In the genomic region with DNA sequence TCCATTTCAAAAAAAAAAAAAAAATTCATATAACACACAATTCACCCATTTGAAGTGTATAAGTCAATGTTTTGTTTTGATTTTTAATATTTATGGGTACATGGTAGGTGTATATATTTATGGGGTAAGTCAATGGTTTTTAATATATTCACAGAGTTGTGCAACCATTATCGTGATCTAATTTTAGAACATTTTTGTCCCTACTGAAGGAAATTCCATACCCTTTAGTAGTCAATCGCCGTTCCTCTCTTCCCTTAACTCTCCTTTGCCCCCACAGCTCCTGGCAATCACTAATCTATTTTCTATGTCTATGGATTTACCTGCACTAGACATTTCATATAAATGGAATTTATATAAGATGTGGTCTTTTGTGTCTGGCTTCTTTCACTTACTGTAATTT, we compare ENCODE assay signal across 3 cellular contexts.
TF ChIP-seq lines count a peak whose summit lies in the region.

No MANE protein-coding gene starts in this region.

TF ChIP-seq in SK-N-SH treated with all-trans-retinoic acid at 6 μM for 48 hours, 23 proteins besides CTCF, POLR2A, EP300 and RAD21:
- TF ChIP-seq ZFP30 (CRISPR knock-in tag; IDR thresholded peaks at IDR 0.05) = no peak
- TF ChIP-seq ZFP3 (CRISPR knock-in tag; IDR thresholded peaks at IDR 0.05) = no peak
- TF ChIP-seq ZNF565 (CRISPR knock-in tag; conservative IDR thresholded peaks at IDR 0.05; ENCODE audit: low read depth) = no peak
- TF ChIP-seq ZC3H10 (CRISPR knock-in tag; IDR thresholded peaks at IDR 0.05) = no peak
- TF ChIP-seq, protein P1, sequence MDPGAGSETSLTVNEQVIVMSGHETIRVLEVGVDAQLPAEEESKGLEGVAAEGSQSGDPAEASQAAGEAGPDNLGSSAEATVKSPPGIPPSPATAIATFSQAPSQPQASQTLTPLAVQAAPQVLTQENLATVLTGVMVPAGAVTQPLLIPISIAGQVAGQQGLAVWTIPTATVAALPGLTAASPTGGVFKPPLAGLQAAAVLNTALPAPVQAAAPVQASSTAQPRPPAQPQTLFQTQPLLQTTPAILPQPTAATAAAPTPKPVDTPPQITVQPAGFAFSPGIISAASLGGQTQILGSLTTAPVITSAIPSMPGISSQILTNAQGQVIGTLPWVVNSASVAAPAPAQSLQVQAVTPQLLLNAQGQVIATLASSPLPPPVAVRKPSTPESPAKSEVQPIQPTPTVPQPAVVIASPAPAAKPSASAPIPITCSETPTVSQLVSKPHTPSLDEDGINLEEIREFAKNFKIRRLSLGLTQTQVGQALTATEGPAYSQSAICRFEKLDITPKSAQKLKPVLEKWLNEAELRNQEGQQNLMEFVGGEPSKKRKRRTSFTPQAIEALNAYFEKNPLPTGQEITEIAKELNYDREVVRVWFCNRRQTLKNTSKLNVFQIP (CRISPR knock-in tag; IDR thresholded peaks at IDR 0.05; ENCODE audit: borderline replicate concordance, low read depth) = no peak
- no peak for TF ChIP-seq ZNF8 (CRISPR knock-in tag; IDR thresholded peaks at IDR 0.05)
TF ChIP-seq in SK-N-SH treated with all-trans-retinoic acid at 6 μM for 48 hours: peak in this region for 0.

TF ChIP-seq in SK-N-SH, 30 proteins besides CTCF, POLR2A, EP300 and RAD21:
- TF ChIP-seq, protein P2, sequence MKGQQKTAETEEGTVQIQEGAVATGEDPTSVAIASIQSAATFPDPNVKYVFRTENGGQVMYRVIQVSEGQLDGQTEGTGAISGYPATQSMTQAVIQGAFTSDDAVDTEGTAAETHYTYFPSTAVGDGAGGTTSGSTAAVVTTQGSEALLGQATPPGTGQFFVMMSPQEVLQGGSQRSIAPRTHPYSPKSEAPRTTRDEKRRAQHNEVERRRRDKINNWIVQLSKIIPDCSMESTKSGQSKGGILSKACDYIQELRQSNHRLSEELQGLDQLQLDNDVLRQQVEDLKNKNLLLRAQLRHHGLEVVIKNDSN (IDR thresholded peaks at IDR 0.05; ENCODE audit: borderline replicate concordance, low read depth) = no peak
- TF ChIP-seq, protein P3, sequence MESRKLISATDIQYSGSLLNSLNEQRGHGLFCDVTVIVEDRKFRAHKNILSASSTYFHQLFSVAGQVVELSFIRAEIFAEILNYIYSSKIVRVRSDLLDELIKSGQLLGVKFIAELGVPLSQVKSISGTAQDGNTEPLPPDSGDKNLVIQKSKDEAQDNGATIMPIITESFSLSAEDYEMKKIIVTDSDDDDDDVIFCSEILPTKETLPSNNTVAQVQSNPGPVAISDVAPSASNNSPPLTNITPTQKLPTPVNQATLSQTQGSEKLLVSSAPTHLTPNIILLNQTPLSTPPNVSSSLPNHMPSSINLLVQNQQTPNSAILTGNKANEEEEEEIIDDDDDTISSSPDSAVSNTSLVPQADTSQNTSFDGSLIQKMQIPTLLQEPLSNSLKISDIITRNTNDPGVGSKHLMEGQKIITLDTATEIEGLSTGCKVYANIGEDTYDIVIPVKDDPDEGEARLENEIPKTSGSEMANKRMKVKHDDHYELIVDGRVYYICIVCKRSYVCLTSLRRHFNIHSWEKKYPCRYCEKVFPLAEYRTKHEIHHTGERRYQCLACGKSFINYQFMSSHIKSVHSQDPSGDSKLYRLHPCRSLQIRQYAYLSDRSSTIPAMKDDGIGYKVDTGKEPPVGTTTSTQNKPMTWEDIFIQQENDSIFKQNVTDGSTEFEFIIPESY (IDR thresholded peaks at IDR 0.05; ENCODE audit: borderline replicate concordance, low read depth) = no peak
- TF ChIP-seq MEF2A (IDR thresholded peaks at IDR 0.05; ENCODE audit: borderline replicate concordance, low read depth) = no peak
- no peak for TF ChIP-seq POLR2AphosphoS5 (IDR thresholded peaks at IDR 0.05; ENCODE audit: low read depth, low read length)
- no peak for TF ChIP-seq RFX5 (IDR thresholded peaks at IDR 0.05; ENCODE audit: low read length)
- TF ChIP-seq, protein P4, sequence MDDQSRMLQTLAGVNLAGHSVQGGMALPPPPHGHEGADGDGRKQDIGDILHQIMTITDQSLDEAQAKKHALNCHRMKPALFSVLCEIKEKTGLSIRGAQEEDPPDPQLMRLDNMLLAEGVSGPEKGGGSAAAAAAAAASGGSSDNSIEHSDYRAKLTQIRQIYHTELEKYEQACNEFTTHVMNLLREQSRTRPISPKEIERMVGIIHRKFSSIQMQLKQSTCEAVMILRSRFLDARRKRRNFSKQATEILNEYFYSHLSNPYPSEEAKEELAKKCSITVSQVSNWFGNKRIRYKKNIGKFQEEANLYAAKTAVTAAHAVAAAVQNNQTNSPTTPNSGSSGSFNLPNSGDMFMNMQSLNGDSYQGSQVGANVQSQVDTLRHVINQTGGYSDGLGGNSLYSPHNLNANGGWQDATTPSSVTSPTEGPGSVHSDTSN (IDR thresholded peaks at IDR 0.05) = no peak
- TF ChIP-seq MXI1 (IDR thresholded peaks at IDR 0.05; ENCODE audit: low read depth, low read length) = no peak
- TF ChIP-seq TCF12 (IDR thresholded peaks at IDR 0.05) = no peak
- no peak for TF ChIP-seq EZH2phosphoT487 (IDR thresholded peaks at IDR 0.05; ENCODE audit: borderline replicate concordance, low read depth)
- no peak for TF ChIP-seq RXRA (IDR thresholded peaks at IDR 0.05; ENCODE audit: borderline replicate concordance, low read depth)
- TF ChIP-seq, protein P5, sequence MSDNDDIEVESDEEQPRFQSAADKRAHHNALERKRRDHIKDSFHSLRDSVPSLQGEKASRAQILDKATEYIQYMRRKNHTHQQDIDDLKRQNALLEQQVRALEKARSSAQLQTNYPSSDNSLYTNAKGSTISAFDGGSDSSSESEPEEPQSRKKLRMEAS (IDR thresholded peaks at IDR 0.05; ENCODE audit: low read depth) = no peak
- no peak for TF ChIP-seq GATA2 (CRISPR knock-in tag; IDR thresholded peaks at IDR 0.05)
- no peak for TF ChIP-seq NRF1 (IDR thresholded peaks at IDR 0.05; ENCODE audit: low read depth, low read length)
- no peak for TF ChIP-seq CHD2 (IDR thresholded peaks at IDR 0.05; ENCODE audit: low read length, partially characterized antibody)
- no peak for TF ChIP-seq TEAD4 (IDR thresholded peaks at IDR 0.05; ENCODE audit: borderline replicate concordance, insufficient read depth)
- TF ChIP-seq, protein P6, sequence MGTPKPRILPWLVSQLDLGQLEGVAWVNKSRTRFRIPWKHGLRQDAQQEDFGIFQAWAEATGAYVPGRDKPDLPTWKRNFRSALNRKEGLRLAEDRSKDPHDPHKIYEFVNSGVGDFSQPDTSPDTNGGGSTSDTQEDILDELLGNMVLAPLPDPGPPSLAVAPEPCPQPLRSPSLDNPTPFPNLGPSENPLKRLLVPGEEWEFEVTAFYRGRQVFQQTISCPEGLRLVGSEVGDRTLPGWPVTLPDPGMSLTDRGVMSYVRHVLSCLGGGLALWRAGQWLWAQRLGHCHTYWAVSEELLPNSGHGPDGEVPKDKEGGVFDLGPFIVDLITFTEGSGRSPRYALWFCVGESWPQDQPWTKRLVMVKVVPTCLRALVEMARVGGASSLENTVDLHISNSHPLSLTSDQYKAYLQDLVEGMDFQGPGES (IDR thresholded peaks at IDR 0.05; ENCODE audit: low read depth, low read length) = no peak
- TF ChIP-seq NFIC (IDR thresholded peaks at IDR 0.05; ENCODE audit: borderline replicate concordance) = no peak
- TF ChIP-seq ELF1 (IDR thresholded peaks at IDR 0.05) = no peak
- no peak for TF ChIP-seq YY1 (IDR thresholded peaks at IDR 0.05; ENCODE audit: low read depth)
- TF ChIP-seq SIN3A (IDR thresholded peaks at IDR 0.05; ENCODE audit: borderline replicate concordance, low read depth, low read length) = no peak

TF ChIP-seq in K562, 482 proteins besides CTCF, POLR2A, EP300 and RAD21:
- TF ChIP-seq TAL1 (IDR thresholded peaks at IDR 0.05) = no peak
- TF ChIP-seq CEBPB (tag; IDR thresholded peaks at IDR 0.05) = 0 out of 2 replicates have a peak, but pooled peaks have one; percentile 14
